9 cellular contexts compared by ENCODE assay signal in genomic region chr15:51837784-51838183, GRCh38. TPM values are rescaled to one million over a fixed set of nuclear protein-coding genes. Genes with fewer than 3 reads are reported as not detected.
DNase-seq lines count a peak whose midpoint lies in the region; ATAC-seq and TF ChIP-seq lines count a peak whose summit lies in the region.
"Had no signal": no experiment of that assay in that cellular context is flagged by ENCODE, and none has a peak within 500 bp of the region (broad histone marks: within the 10 kb centered on the region; RNA-seq: fewer than 3 reads in every experiment).

No MANE protein-coding gene starts in this region.

- TF ChIP-seq CTCF in NB4 (IDR thresholded peaks at IDR 0.05; ENCODE audit: low read depth, low read length) = no peak
- no peak for TF ChIP-seq CTCF in fibroblast of villous mesenchyme (IDR thresholded peaks at IDR 0.05; ENCODE audit: insufficient read depth, low read depth, low read length)

- no peak for TF ChIP-seq POLR2A in NB4 (IDR thresholded peaks at IDR 0.05; ENCODE audit: extremely low read depth, insufficient read length)

- peaks cover 97% of the 10 kb centered on the region for H3K79me2 ChIP-seq in ACC112 (ENCODE audit: control insufficient read depth, insufficient read depth, low read length, unreplicated experiment)

- DNase-seq in NB4 (ENCODE audit: low read depth) (peak; percentile 20), fibroblast of villous mesenchyme (ENCODE audit: low read depth) (peak; percentile 51), NCI-H2107 treated with DMSO at 0.1 percent for 48 hours (lab: John Stamatoyannopoulos, UW; ENCODE audit: unreplicated experiment) (no peak), T-helper 9 cell (no peak), mesenteric fat pad (ENCODE audit: low spot score) (no peak)
- DNase-seq: stimulated activated CD4-positive, alpha-beta T cell treated with anti-CD3 and anti-CD28 coated beads, Interleukin-15, amount 100 ng/mL, for 24 hours had no signal

- peak overlapping the region; percentile 6; the same call in 1 of the 2 replicates for H3K27ac ChIP-seq in ACC112 (ENCODE audit: low read depth, low read length)

- ATAC-seq in GM18868 (IDR thresholded peaks at IDR 0.05; ENCODE audit: unreplicated experiment) (peak; percentile 64), GM18907 (IDR thresholded peaks at IDR 0.05; ENCODE audit: unreplicated experiment) (no peak)

- H3K4me3 ChIP-seq in ACC112 (ENCODE audit: low read depth, low read length) (peak overlapping the region; percentile 23; the same call in 1 of the 2 replicates), NB4 (ENCODE audit: low read depth, low read length) (no peak overlapping the region), fibroblast of villous mesenchyme (ENCODE audit: low read depth, low read length) (no peak overlapping the region)

- H2AFZ ChIP-seq in ACC112 (ENCODE audit: low read length, unreplicated experiment) = no peak overlapping the region

- H3K27me3 ChIP-seq in ACC112 (ENCODE audit: insufficient read depth, low read length) = no peaks in the 10 kb centered on the region

- H3K36me3 ChIP-seq in ACC112 (ENCODE audit: insufficient read depth, low read length) = no peaks in the 10 kb centered on the region

- H3K4me1 ChIP-seq in ACC112 (ENCODE audit: control insufficient read depth, insufficient read depth, low read length, unreplicated experiment) = peaks cover 66% of the 10 kb centered on the region

RNA-seq across cellular contexts. Expression of gene TMOD3, which starts 8.3 kb away (rescaled TPM):
- 56.0 and 100 TPM in 2 replicates for total RNA-seq in fibroblast of villous mesenchyme
- total RNA-seq in mesenteric fat pad = 40.9 TPM

Comparison
In these comparisons a context has a peak if more than half of its experiments do, and no peak if none do; other contexts are left out.
1. DNase-seq: peak in NB4 (single experiment) and fibroblast of villous mesenchyme (single experiment); none in NCI-H2107 treated with DMSO at 0.1 percent for 48 hours (single experiment), T-helper 9 cell (single experiment) and mesenteric fat pad (single experiment).